ENCODE assay signal across 16 cellular contexts in genomic region chr7:21869785-21870402, GRCh38.
DNase-seq lines count a peak whose midpoint lies in the region; ATAC-seq and TF ChIP-seq lines count a peak whose summit lies in the region.
"Had no signal": no experiment of that assay in that cellular context is flagged by ENCODE, and none has a peak within 500 bp of the region (broad histone marks: within the 10 kb centered on the region; RNA-seq: fewer than 3 reads in every experiment).

No MANE protein-coding gene starts in this region.

- no peak overlapping the region for H2BK15ac ChIP-seq in IMR-90 (ENCODE audit: low read depth, low read length)

- in situ Hi-C loops in IMR-90 (cut with MboI; ENCODE audit: low sequenced_read_pairs): no loop called here

- no peak overlapping the region for H4K8ac ChIP-seq in IMR-90 (ENCODE audit: low read depth in 2 of 2, low read length in 2 of 2)

- no peak overlapping the region for H3K4me2 ChIP-seq in IMR-90 (ENCODE audit: low read depth, low read length)

- CTCF ChIA-PET in IMR-90 (lab: Yijun Ruan, JAX): interaction anchor here (0.7 to 1.6 kb wide), 2 partner anchors 13 to 24 kb away, joined by 3 read pairs; no protein-coding TSS in a partner anchor

- BruUV-seq in IMR-90 (replicated peaks; lab: Mats Ljungman, UMichigan): no TSS peak

- H3K9me3 ChIP-seq in IMR-90 (ENCODE audit: control insufficient read depth, insufficient read depth, low read length): no peaks in the 10 kb centered on the region
- H3K9me3 ChIP-seq: tibial artery had no signal

- no peak overlapping the region for H2BK5ac ChIP-seq in IMR-90 (ENCODE audit: low read depth, low read length, poor library complexity, severe bottlenecking)

- no peaks in the 10 kb centered on the region for H3K27me3 ChIP-seq in IMR-90 (ENCODE audit: control insufficient read depth, insufficient read depth, low read length)
- H3K27me3 ChIP-seq: tibial artery had no signal

- H4K20me1 ChIP-seq in IMR-90 (ENCODE audit: insufficient read depth, low read length): no peaks in the 10 kb centered on the region

- no peak overlapping the region for H2AK9ac ChIP-seq in IMR-90 (replicated peaks; ENCODE audit: low read depth, low read length, poor library complexity)

- H2BK120ac ChIP-seq in IMR-90 (ENCODE audit: low read depth, low read length): no peak overlapping the region

- H2BK20ac ChIP-seq in IMR-90 (ENCODE audit: low read depth, low read length): no peak overlapping the region

- TF ChIP-seq RAD21 in IMR-90 (IDR thresholded peaks at IDR 0.05; ENCODE audit: low read length): no peak

- peak; percentile 69 for ATAC-seq in IMR-90 (ENCODE audit: low read depth)
- ATAC-seq: left colon had no signal

- intact Hi-C loops in IMR-90 (cut with micrococcal nuclease): no loop called here

- no peaks in the 10 kb centered on the region for H3K9me1 ChIP-seq in IMR-90 (ENCODE audit: insufficient read depth, low read length)

- H4K5ac ChIP-seq in IMR-90 (ENCODE audit: low read depth, low read length): no peak overlapping the region

- H4K91ac ChIP-seq in IMR-90 (ENCODE audit: insufficient read depth, low read depth, low read length): no peak overlapping the region

- H3K9ac ChIP-seq in IMR-90 (ENCODE audit: low read depth, low read length): no peak overlapping the region

- H2AFZ ChIP-seq in IMR-90 (replicated peaks; ENCODE audit: low read length, poor library complexity): no peak overlapping the region

- DNase-seq in ELF-1 (ENCODE audit: low read depth, low spot score): peak; percentile 57
- peak; percentile 37 for DNase-seq in IMR-90
- peak; percentile 23 to 39 for DNase-seq in cardiac fibroblast (ENCODE audit: low read depth in 2 of 2)
- DNase-seq in left kidney (ENCODE audit: low read depth, low spot score): peak; percentile 34
- no peak for DNase-seq in NCI-H774 (lab: John Stamatoyannopoulos, UW)
- no peak for DNase-seq in HT-29 (ENCODE audit: low spot score)
- DNase-seq in cortex of kidney (lab: John Stamatoyannopoulos, UW): no peak
- DNase-seq in stimulated activated CD4-positive, alpha-beta T cell treated with anti-CD3 and anti-CD28 coated beads, Interleukin-12 subunit alpha, Interleukin-12 subunit beta, amount 100 ng/mL, for 4 hours: no peak
- DNase-seq: activated naive CD4-positive, alpha-beta T cell treated with anti-CD3 and anti-CD28 coated beads for 36 hours; C1 segment of cervical spinal cord; caudate nucleus; DND-41; left colon; NCI-H1092 treated with DMSO at 0.1 percent for 48 hours; stimulated activated CD4-positive, alpha-beta T cell treated with anti-CD3 and anti-CD28 coated beads, Interleukin-2, amount 100 ng/mL, for 48 hours; tibial artery had no signal

- no peak overlapping the region for H3K14ac ChIP-seq in IMR-90 (replicated peaks; ENCODE audit: low read depth, low read length)

- H2AK5ac ChIP-seq in IMR-90 (ENCODE audit: low read depth, low read length): no peak overlapping the region

- TF ChIP-seq CTCF in IMR-90 (conservative IDR thresholded peaks at IDR 0.05; ENCODE audit: low read depth, low read length) (no peak), cardiac fibroblast (IDR thresholded peaks at IDR 0.05; ENCODE audit: low read depth, low read length) (no peak)

- dilution Hi-C loops in IMR-90 (cut with HindIII; ENCODE audit: low sequenced_read_pairs, unreplicated experiment): no loop called here

- no peak overlapping the region for H3K23ac ChIP-seq in IMR-90 (ENCODE audit: low read depth, low read length)

- H3K27ac ChIP-seq in IMR-90 (ENCODE audit: insufficient read depth, low read length): no peak overlapping the region
- H3K27ac ChIP-seq: tibial artery had no signal

- no peaks in the 10 kb centered on the region for H3K79me1 ChIP-seq in IMR-90 (ENCODE audit: low read depth in 1 of 2, low read length in 2 of 2)

- POLR2A ChIA-PET in IMR-90 (lab: Charles Lee; ENCODE audit: unreplicated experiment): no interaction called here

- H3K18ac ChIP-seq in IMR-90 (ENCODE audit: low read depth, low read length): no peak overlapping the region

- no peaks in the 10 kb centered on the region for H3K36me3 ChIP-seq in IMR-90 (ENCODE audit: control insufficient read depth, insufficient read depth, low read length)
- H3K36me3 ChIP-seq: tibial artery had no signal

- H3K4me1 ChIP-seq in IMR-90 (ENCODE audit: control insufficient read depth, insufficient read depth, low read length): no peaks in the 10 kb centered on the region
- H3K4me1 ChIP-seq: tibial artery had no signal

- no CpG with 5 or more reads among the region's 5 CpGs for WGBS in IMR-90 (ENCODE audit: extremely low coverage in 2 of 2, insufficient read length in 1 of 2), 2 experiments

- no peak overlapping the region for H3K4ac ChIP-seq in IMR-90 (ENCODE audit: low read depth, low read length)

- H3K56ac ChIP-seq in IMR-90 (ENCODE audit: extremely low read depth, insufficient read depth, low read length): no peak overlapping the region

- no peak overlapping the region for H3K4me3 ChIP-seq in IMR-90 (ENCODE audit: insufficient read depth, low read depth, low read length)
- no peak overlapping the region for H3K4me3 ChIP-seq in cardiac fibroblast (replicated peaks in 1 of 2; ENCODE audit: low read depth in 2 of 2, low read length in 2 of 2)
- H3K4me3 ChIP-seq: tibial artery had no signal

- TF ChIP-seq POLR2A in IMR-90 (IDR thresholded peaks at IDR 0.05; ENCODE audit: low read depth, low read length): no peak

TF ChIP-seq in IMR-90, 13 proteins besides CTCF, POLR2A, EP300 and RAD21:
- no peak for TF ChIP-seq USF2 (IDR thresholded peaks at IDR 0.05; ENCODE audit: low read depth, low read length)
- no peak for TF ChIP-seq RCOR1 (IDR thresholded peaks at IDR 0.05; ENCODE audit: insufficient replicate concordance, low read length)
- TF ChIP-seq BHLHE40 (IDR thresholded peaks at IDR 0.05; ENCODE audit: low read depth, low read length): no peak
- TF ChIP-seq NFE2L2 (IDR thresholded peaks at IDR 0.05; ENCODE audit: low read depth, low read length): peak; percentile 87
- TF ChIP-seq MAFK (IDR thresholded peaks at IDR 0.05; ENCODE audit: low read depth, low read length): peak; percentile 53

Comparison
In these comparisons a context has a peak if more than half of its experiments do, and no peak if none do; other contexts are left out.
1. DNase-seq: peak in ELF-1 (single experiment), IMR-90 (single experiment), cardiac fibroblast (2 of 2) and left kidney (single experiment); none in NCI-H774 (single experiment), HT-29 (single experiment), cortex of kidney (single experiment) and stimulated activated CD4-positive, alpha-beta T cell treated with anti-CD3 and anti-CD28 coated beads, Interleukin-12 subunit alpha, Interleukin-12 subunit beta, amount 100 ng/mL, for 4 hours (single experiment).